9 cellular contexts compared by ENCODE assay signal in genomic region chr15:41203395-41203794, GRCh38. TPM values are rescaled to one million over a fixed set of nuclear protein-coding genes. Genes with fewer than 3 reads are reported as not detected.
"Had no signal": no experiment of that assay in that cellular context is flagged by ENCODE, and none has a peak within 500 bp of the region (broad histone marks: within the 10 kb centered on the region; RNA-seq: fewer than 3 reads in every experiment).

No MANE protein-coding gene starts in this region.

- H3K27ac ChIP-seq: GM23248, HL-60 had no signal

- H3K4me1 Mint-ChIP-seq: IgD-negative memory B cell had no signal

- ATAC-seq: HepG2 had no signal

- DNase-seq: GM23248, H9, HCEC 1CT, HFFc6, KBM-7 had no signal

- H3K4me3 Mint-ChIP-seq: H9, HFFc6, IgD-negative memory B cell had no signal

- H3K27ac Mint-ChIP-seq: HFFc6 had no signal

- H3K4me3 ChIP-seq: GM23248 had no signal

- H3K9me3 Mint-ChIP-seq: H9, HFFc6, IgD-negative memory B cell had no signal

- H3K36me3 Mint-ChIP-seq: IgD-negative memory B cell had no signal

- H2AFZ ChIP-seq: GM23248 had no signal

RNA-seq across cellular contexts. Expression of gene EXD1, which starts 27.2 kb away (rescaled TPM):
- total RNA-seq: GM23248, H9, HepG2, HFFc6, HT1080 had no signal
- polyA plus RNA-seq: GM23248, HepG2, IgD-negative memory B cell had no signal
